ENCODE assay signal across 8 cellular contexts in genomic region chr17:79812969-79813825, GRCh38. TPM values are rescaled to one million over a fixed set of nuclear protein-coding genes. Genes with fewer than 3 reads are reported as not detected.
DNase-seq lines count a peak whose midpoint lies in the region; ATAC-seq, FAIRE-seq and TF ChIP-seq lines count a peak whose summit lies in the region.

No MANE protein-coding gene starts in this region.

- peak overlapping the region; percentile 84 for H3K27ac ChIP-seq in OCI-LY3 (ENCODE audit: low read length)
- H3K27ac ChIP-seq in H1 (ENCODE audit: low read depth, low read length): no peak overlapping the region
- no peak overlapping the region for H3K27ac ChIP-seq in gastrocnemius medialis
- H3K27ac ChIP-seq in upper lobe of right lung: no peak overlapping the region

- H3K27me3 ChIP-seq in OCI-LY3 (ENCODE audit: low read depth, low read length) (no peaks in the 10 kb centered on the region), H1 (replicated peaks in 1 of 4; ENCODE audit: control insufficient read depth in 3 of 4, extremely low read depth in 1 of 4, insufficient read depth in 3 of 4, low read length in 3 of 4) (peaks cover 86 to 95% (median 93%) of the 10 kb centered on the region in 4 experiments), gastrocnemius medialis (peaks cover 74 to 92% (median 91%) of the 10 kb centered on the region in 3 donors), upper lobe of right lung (peaks cover 71% of the 10 kb centered on the region)

- 2% methylated on average over 7 of the region's 102 CpGs; no CpG with 5 or more reads in 1 of the 2 experiments for WGBS in H1 (ENCODE audit: extremely low coverage in 1 of 2, insufficient coverage in 1 of 2, insufficient read length in 1 of 2, insufficient replicate concordance in 2 of 2, low coverage in 1 of 2, low lambda C conversion rate in 2 of 2, missing lambda C conversion rate in 1 of 2), 2 experiments

- H4K8ac ChIP-seq in H1 (ENCODE audit: extremely low read depth, insufficient read depth, low read length): peak overlapping the region; percentile 93

- H3K4me1 ChIP-seq in OCI-LY3 (ENCODE audit: low read length) (peaks cover 41% of the 10 kb centered on the region), H1 (replicated peaks in 1 of 4; ENCODE audit: control insufficient read depth in 3 of 4, insufficient read depth in 4 of 4, low read length in 3 of 4) (peaks cover 0 to 41% (median 35%) of the 10 kb centered on the region in 4 experiments; a peak in 6 of 7 replicates), gastrocnemius medialis (peaks cover 6 to 50% of the 10 kb centered on the region in 2 donors), upper lobe of right lung (peaks cover 40% of the 10 kb centered on the region)

- H3K79me2 ChIP-seq in OCI-LY3 (ENCODE audit: low read length): no peaks in the 10 kb centered on the region
- no peaks in the 10 kb centered on the region for H3K79me2 ChIP-seq in H1 (ENCODE audit: control insufficient read depth in 1 of 2, insufficient read depth in 2 of 2, low read length in 2 of 2)

- no peak overlapping the region for H3K14ac ChIP-seq in H1 (ENCODE audit: insufficient read length)

- H3K4me3 ChIP-seq in OCI-LY3 (ENCODE audit: low read length): peak overlapping the region; percentile 83
- peak overlapping the region in 2 of 4 experiments; percentile 21 to 53; a peak in 6 of 8 replicates for H3K4me3 ChIP-seq in H1 (ENCODE audit: extremely low read depth in 1 of 4, insufficient read depth in 2 of 4, low read depth in 3 of 4, low read length in 4 of 4)
- H3K4me3 ChIP-seq in gastrocnemius medialis: peak overlapping the region in 3 of 4 donors; percentile 8 to 34 (median 16)
- no peak overlapping the region for H3K4me3 ChIP-seq in upper lobe of right lung

- H2BK120ac ChIP-seq in H1 (replicated peaks; ENCODE audit: low read depth, low read length): no peak overlapping the region

- DNase-seq in DMS79 treated with DMSO at 0.1 percent for 48 hours (lab: John Stamatoyannopoulos, UW) (peak; percentile 23), DMS79 (lab: John Stamatoyannopoulos, UW) (no peak), H1 (ENCODE audit: low read depth in 1 of 2, low spot score in 2 of 2) (peak in 1 of 2 experiments; percentile 63), gastrocnemius medialis (no peak), AML-193 (lab: John Stamatoyannopoulos, UW) (no peak), upper lobe of right lung (no peak)
- DNase-seq in activated CD4-positive, CD25-positive, alpha-beta regulatory T cell treated with anti-CD3 and anti-CD28 coated beads, Interleukin-2, amount 50 U/mL, for 72 hours: no peak

- no peak overlapping the region for H3K4ac ChIP-seq in H1 (replicated peaks; ENCODE audit: insufficient read length, low read depth, low read length)

- H4K5ac ChIP-seq in H1 (ENCODE audit: insufficient read length, low read depth, low read length): no peak overlapping the region

- FAIRE-seq in H1 (lab: Jason Lieb, UNC): no peak

- H2AK5ac ChIP-seq in H1 (ENCODE audit: low read depth, low read length): no peak overlapping the region

- ATAC-seq in gastrocnemius medialis (no peak), upper lobe of right lung (no peak)

- H2BK15ac ChIP-seq in H1 (ENCODE audit: low read length): no peak overlapping the region

- intact Hi-C loops in gastrocnemius medialis (cut with DNase I; ENCODE audit: low total_unique reads): no loop called here
- intact Hi-C loops in upper lobe of right lung (cut with DNase I): no loop called here

- H2BK12ac ChIP-seq in H1 (ENCODE audit: low read depth, low read length): peak overlapping the region; percentile 27; the same call in 1 of the 2 replicates

- in situ Hi-C loops in gastrocnemius medialis (cut with MboI; ENCODE audit: low sequenced_read_pairs in 4 of 4): no loop called here

- peak in 1 of 2 experiments; percentile 24; a peak in 1 of 3 replicates for TF ChIP-seq POLR2A in H1 (IDR thresholded peaks at IDR 0.05; ENCODE audit: control extremely low read depth in 1 of 2, low read depth in 2 of 2, low read length in 2 of 2)
- TF ChIP-seq POLR2A in gastrocnemius medialis (IDR thresholded peaks at IDR 0.05): no peak

- no peak overlapping the region for H2BK20ac ChIP-seq in H1 (ENCODE audit: low read length)

- H3K9ac ChIP-seq in OCI-LY3 (ENCODE audit: low read length) (peak overlapping the region; percentile 96), H1 (replicated peaks in 1 of 4; ENCODE audit: extremely low read depth in 1 of 4, low read depth in 3 of 4, low read length in 3 of 4) (no peak overlapping the region)

- H2AFZ ChIP-seq in OCI-LY3 (ENCODE audit: low read depth, low read length): no peak overlapping the region
- no peak overlapping the region for H2AFZ ChIP-seq in H1 (ENCODE audit: low read length)

- H3K56ac ChIP-seq in H1 (replicated peaks; ENCODE audit: insufficient read length, low read depth, low read length): no peak overlapping the region

- H4K20me1 ChIP-seq in OCI-LY3 (ENCODE audit: insufficient read depth, low read length): no peaks in the 10 kb centered on the region
- H4K20me1 ChIP-seq in H1 (replicated peaks in 1 of 2; ENCODE audit: control insufficient read depth in 1 of 2, insufficient read depth in 2 of 2, low read length in 2 of 2): peaks cover 0 to 16% of the 10 kb centered on the region in 2 experiments

- no peak for TF ChIP-seq CTCF in OCI-LY3 (IDR thresholded peaks at IDR 0.05; ENCODE audit: low read depth, low read length)
- no peak for TF ChIP-seq CTCF in H1 (IDR thresholded peaks at IDR 0.05; ENCODE audit: control extremely low read depth in 1 of 3, insufficient read depth in 1 of 3, low read depth in 1 of 3, low read length in 3 of 3)
- no peak for TF ChIP-seq CTCF in gastrocnemius medialis (IDR thresholded peaks at IDR 0.05 in 4 of 5, conservative IDR thresholded peaks at IDR 0.05 in 1 of 5)
- TF ChIP-seq CTCF in upper lobe of right lung (IDR thresholded peaks at IDR 0.05): no peak

- H3K4me2 ChIP-seq in OCI-LY3 (ENCODE audit: low read length) (peak overlapping the region; percentile 92), H1 (ENCODE audit: insufficient read depth in 1 of 2, low read depth in 2 of 2, low read length in 2 of 2) (peak overlapping the region; percentile 63 to 65)

- H3K9me3 ChIP-seq in OCI-LY3 (ENCODE audit: insufficient read depth, low read length) (no peaks in the 10 kb centered on the region), H1 (ENCODE audit: insufficient read depth in 2 of 2, low read depth in 1 of 2, low read length in 1 of 2) (no peaks in the 10 kb centered on the region), gastrocnemius medialis (no peaks in the 10 kb centered on the region), upper lobe of right lung (no peaks in the 10 kb centered on the region)

- no peak for TF ChIP-seq RAD21 in H1 (IDR thresholded peaks at IDR 0.05 in 1 of 2, conservative IDR thresholded peaks at IDR 0.05 in 1 of 2; ENCODE audit: low read depth in 2 of 2, low read length in 2 of 2)

- H3K18ac ChIP-seq in H1 (ENCODE audit: extremely low read depth, low read length): no peak overlapping the region; the same call in 1 of the 2 replicates

- H2BK5ac ChIP-seq in H1 (ENCODE audit: low read depth, low read length): no peak overlapping the region

- no peak for TF ChIP-seq EP300 in H1 (IDR thresholded peaks at IDR 0.05; ENCODE audit: borderline replicate concordance in 1 of 2, low read depth in 2 of 2, low read length in 2 of 2)

- CTCF ChIA-PET in H1 (lab: Charles Lee; ENCODE audit: partially characterized antibody): interaction anchor here (0.9 to 24.7 kb wide), 13 partner anchors 7 to 158 kb away, joined by 4 to 576 read pairs (median 8); partner anchors contain the start of genes CBX4 and CBX8

- H3K79me1 ChIP-seq in H1 (ENCODE audit: low read depth, low read length): no peaks in the 10 kb centered on the region

- H3K23me2 ChIP-seq in H1 (ENCODE audit: low read depth, low read length): peaks cover 6% of the 10 kb centered on the region; the same call in 1 of the 2 replicates

- no peak overlapping the region for H4K91ac ChIP-seq in H1 (replicated peaks; ENCODE audit: insufficient read length, low read length)

- no peak overlapping the region for H3K23ac ChIP-seq in H1 (ENCODE audit: insufficient read length)

- POLR2A ChIA-PET in H1 (lab: Charles Lee; ENCODE audit: partially characterized antibody): interaction anchor here (0.7 to 24.0 kb wide), 14 partner anchors 9 to 164 kb away, joined by 3 to 374 read pairs (median 6); partner anchors contain the start of genes CBX4 and CBX8

- H3K36me3 ChIP-seq in OCI-LY3 (replicated peaks; ENCODE audit: low read depth, low read length): no peaks in the 10 kb centered on the region
- H3K36me3 ChIP-seq in H1 (ENCODE audit: control insufficient read depth in 2 of 4, insufficient read depth in 4 of 4, low read length in 3 of 4): peaks cover 0 to 15% (median 0%) of the 10 kb centered on the region in 4 experiments; a peak in 1 of 8 replicates
- no peaks in the 10 kb centered on the region for H3K36me3 ChIP-seq in gastrocnemius medialis
- H3K36me3 ChIP-seq in upper lobe of right lung: no peaks in the 10 kb centered on the region

RNA-seq across cellular contexts. Expression of gene CBX8, which starts 16.3 kb away (rescaled TPM):
- total RNA-seq in H1 (2021; fragmentation: NEBNext Ultra II Directional; extraction: Animal tissue kit (Norgen Biotek cat#: 25700)): 1.5 and 2.1 TPM in 2 replicates
- 0.09 and 0.31 TPM in 2 replicates for polyA plus RNA-seq in H1 (2011; rRNA removed)
- 0.28 TPM for polyA plus RNA-seq in H1 (2011; cell fraction: cytosol; rRNA removed)
- polyA plus RNA-seq in H1 (2011; cell fraction: nucleus; rRNA removed): 0.33 TPM
- 0.50 to 1.6 TPM (median 1.2 TPM) in 4 replicates for polyA plus RNA-seq in H1 (2012, experiment 1 of 2)
- polyA plus RNA-seq in H1 (2012, experiment 2 of 2): 1.0 TPM
- polyA plus RNA-seq in H1 (2013, experiment 1 of 2): 0.30 TPM
- polyA plus RNA-seq in H1 (2013, experiment 2 of 2): 0.55 TPM
- 0.13 TPM in 1 of 2 replicates, not detected in the other for polyA minus RNA-seq in H1 (2011; rRNA and poly(A)+ RNA removed)
- 0.29 TPM for polyA minus RNA-seq in H1 (2011; cell fraction: cytosol; rRNA and poly(A)+ RNA removed)
- polyA minus RNA-seq in H1 (2011; cell fraction: nucleus; rRNA and poly(A)+ RNA removed): 0.30 TPM
- total RNA-seq in gastrocnemius medialis: under 1 TPM in 3 of 4 donors, not detected in 1; 0.18 to 0.94 (median 0.49) TPM
- total RNA-seq in upper lobe of right lung: 4.9 TPM

RNA-seq across cellular contexts. Expression of gene CBX4, which starts 26.0 kb away (rescaled TPM):
- total RNA-seq in H1 (2021; fragmentation: NEBNext Ultra II Directional; extraction: Animal tissue kit (Norgen Biotek cat#: 25700)): 3.2 and 4.0 TPM in 2 replicates
- polyA plus RNA-seq in H1 (2011; rRNA removed): 1.8 and 3.6 TPM in 2 replicates
- polyA plus RNA-seq in H1 (2011; cell fraction: cytosol; rRNA removed): 3.5 TPM
- 5.3 TPM for polyA plus RNA-seq in H1 (2011; cell fraction: nucleus; rRNA removed)
- polyA plus RNA-seq in H1 (2012, experiment 1 of 2): 0.79 to 2.9 TPM (median 2.4 TPM) in 4 replicates
- 1.8 TPM for polyA plus RNA-seq in H1 (2012, experiment 2 of 2)
- polyA plus RNA-seq in H1 (2013, experiment 1 of 2): 2.0 TPM
- 1.9 TPM for polyA plus RNA-seq in H1 (2013, experiment 2 of 2)
- 1.9 and 3.6 TPM in 2 replicates for polyA minus RNA-seq in H1 (2011; rRNA and poly(A)+ RNA removed)
- polyA minus RNA-seq in H1 (2011; cell fraction: cytosol; rRNA and poly(A)+ RNA removed): 13.8 TPM
- 6.5 TPM for polyA minus RNA-seq in H1 (2011; cell fraction: nucleus; rRNA and poly(A)+ RNA removed)
- total RNA-seq in gastrocnemius medialis (1 to 10 TPM; 3.0 to 9.0 (median 5.3) TPM), upper lobe of right lung (20.2 TPM)

RNA-seq across cellular contexts. Expression of gene CBX2, which starts 35.2 kb away (rescaled TPM):
- 83.9 and 85.9 TPM in 2 replicates for total RNA-seq in H1 (2021; fragmentation: NEBNext Ultra II Directional; extraction: Animal tissue kit (Norgen Biotek cat#: 25700))
- polyA plus RNA-seq in H1 (2011; rRNA removed): 64.3 and 86.5 TPM in 2 replicates
- 76.8 TPM for polyA plus RNA-seq in H1 (2011; cell fraction: cytosol; rRNA removed)
- polyA plus RNA-seq in H1 (2011; cell fraction: nucleus; rRNA removed): 109 TPM
- polyA plus RNA-seq in H1 (2012, experiment 1 of 2): 48.6 to 73.4 TPM (median 65.8 TPM) in 4 replicates
- polyA plus RNA-seq in H1 (2012, experiment 2 of 2): 53.8 TPM
- polyA plus RNA-seq in H1 (2013, experiment 1 of 2): 40.5 TPM
- 39.5 TPM for polyA plus RNA-seq in H1 (2013, experiment 2 of 2)
- polyA minus RNA-seq in H1 (2011; rRNA and poly(A)+ RNA removed): 45.5 and 56.4 TPM in 2 replicates
- 70.0 TPM for polyA minus RNA-seq in H1 (2011; cell fraction: cytosol; rRNA and poly(A)+ RNA removed)
- 61.7 TPM for polyA minus RNA-seq in H1 (2011; cell fraction: nucleus; rRNA and poly(A)+ RNA removed)
- total RNA-seq in gastrocnemius medialis: 1 to 10 TPM in 1 of 4 donors, under 1 TPM in 2, not detected in 1; 0.13 to 1.1 (median 0.42) TPM
- 3.4 TPM for total RNA-seq in upper lobe of right lung

Comparison
In these comparisons a context has a peak if more than half of its experiments do, and no peak if none do; other contexts are left out.
1. RNA of gene CBX2, which starts 35.2 kb away (total RNA-seq): 83.9 to 85.9 TPM in H1; 3.4 TPM in upper lobe of right lung (single experiment) and 0.13 to 1.1 TPM in gastrocnemius medialis; every median in the first group is over 10 times any median in the second.